ENCODE assay signal across 1 cellular context in the genomic region with DNA sequence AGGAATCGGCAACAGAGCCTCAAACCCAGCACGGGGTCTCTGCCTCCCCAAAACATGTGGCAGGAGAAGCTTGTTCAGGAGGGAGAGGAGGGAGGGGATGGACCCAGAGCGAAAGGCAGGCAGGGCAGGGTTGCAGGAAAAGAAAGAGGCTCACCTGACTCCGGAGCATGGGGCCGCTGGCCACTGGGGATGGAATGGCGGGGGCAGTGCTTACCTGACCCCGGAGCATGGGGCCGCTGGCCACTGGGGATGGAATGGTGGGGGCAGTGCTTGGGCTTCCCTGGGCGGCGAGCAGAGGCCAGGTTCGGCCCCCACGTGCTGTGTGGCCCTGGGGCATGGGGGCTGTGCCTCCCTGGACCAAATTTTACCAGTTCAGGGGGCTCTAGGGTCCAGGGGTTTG.
A peak's percentile ranks its signal among the peaks of the same experiment; 100 is the strongest.
TF ChIP-seq lines count a peak whose summit lies in the region.

No MANE protein-coding gene starts in this region.

TF ChIP-seq in WTC11, 78 proteins besides CTCF, POLR2A, EP300 and RAD21:
- 0 out of 2 replicates have a peak, but pooled peaks have one; percentile 3 for TF ChIP-seq E2F5 (CRISPR knock-in tag; IDR thresholded peaks at IDR 0.05)
- TF ChIP-seq ZNF317 (CRISPR knock-in tag; IDR thresholded peaks at IDR 0.05; ENCODE audit: borderline replicate concordance, low read depth), result peak; percentile 75; the same call in 1 of the 2 replicates
- no peak for TF ChIP-seq PRRX2 (CRISPR knock-in tag; IDR thresholded peaks at IDR 0.05)
TF ChIP-seq in WTC11: peak in this region for 2.
